Comparison of ENCODE assay signal across 11 cellular contexts in genomic region chr12:52147983-52148540, GRCh38. TPM values are rescaled to one million over a fixed set of nuclear protein-coding genes. Genes with fewer than 3 reads are reported as not detected.
DNase-seq lines count a peak whose midpoint lies in the region; ATAC-seq and TF ChIP-seq lines count a peak whose summit lies in the region.
"Had no signal": no experiment of that assay in that cellular context is flagged by ENCODE, and none has a peak within 500 bp of the region (broad histone marks: within the 10 kb centered on the region; RNA-seq: fewer than 3 reads in every experiment).

No MANE protein-coding gene starts in this region.

- H3K4me2 ChIP-seq in GM23248 (ENCODE audit: unreplicated experiment), result peak overlapping the region; percentile 44

- peaks cover 47% of the 10 kb centered on the region for H3K4me1 ChIP-seq in GM23248 (ENCODE audit: insufficient read depth)
- H3K4me1 ChIP-seq in adipocyte (ENCODE audit: control insufficient read depth, insufficient read depth, low read length), result peaks cover 57% of the 10 kb centered on the region
- peaks cover 29% of the 10 kb centered on the region for H3K4me1 ChIP-seq in stomach smooth muscle (ENCODE audit: control insufficient read depth, insufficient read depth, low read length)

- H2AFZ ChIP-seq in GM23248, result no peak overlapping the region

- in situ Hi-C loops in GM23248 (cut with MboI), result no loop called here

- H3K36me3 Mint-ChIP-seq in CD4-positive, alpha-beta T cell (ENCODE audit: low read depth), result no peaks in the 10 kb centered on the region
- H3K36me3 Mint-ChIP-seq in natural killer cell treated with Interleukin-12 subunit alpha and Interleukin-12 subunit beta and Interleukin-15 and Interleukin-18, amount 100 ng/mL, for 72 hours, result no peaks in the 10 kb centered on the region
- H3K36me3 Mint-ChIP-seq: IgD-negative memory B cell had no signal

- no peak overlapping the region for H3K27ac Mint-ChIP-seq in CD4-positive, alpha-beta T cell
- no peak overlapping the region for H3K27ac Mint-ChIP-seq in natural killer cell treated with Interleukin-12 subunit alpha and Interleukin-12 subunit beta and Interleukin-15 and Interleukin-18, amount 100 ng/mL, for 72 hours
- H3K27ac Mint-ChIP-seq: effector memory CD8-positive, alpha-beta T cell; IgD-negative memory B cell had no signal

- H4K20me1 ChIP-seq in GM23248 (ENCODE audit: insufficient read depth), result no peaks in the 10 kb centered on the region

- no peaks in the 10 kb centered on the region for H3K27me3 ChIP-seq in GM23248 (replicated peaks; ENCODE audit: insufficient read depth)
- H3K27me3 ChIP-seq in adipocyte (replicated peaks; ENCODE audit: control insufficient read depth, insufficient read depth, low read length), result no peaks in the 10 kb centered on the region
- peaks cover 0 to 11% of the 10 kb centered on the region in 2 donors for H3K27me3 ChIP-seq in stomach smooth muscle (ENCODE audit: control insufficient read depth in 1 of 2, insufficient read depth in 2 of 2, low read length in 2 of 2)
- H3K27me3 ChIP-seq in CD4-positive, alpha-beta T cell (ENCODE audit: control insufficient read depth, insufficient read depth, low read length), result no peaks in the 10 kb centered on the region

- POLR2A ChIA-PET in CD4-positive, alpha-beta T cell (lab: Charles Lee), result no interaction called here

- DNase-seq in GM23248, result no peak
- no peak for DNase-seq in adipocyte (ENCODE audit: low read depth)
- peak; percentile 61 for DNase-seq in islet precursor cell
- DNase-seq in CD4-positive, alpha-beta T cell, result no peak
- DNase-seq in natural killer cell treated with Interleukin-12 subunit alpha and Interleukin-12 subunit beta and Interleukin-15 and Interleukin-18, amount 100 ng/mL, for 72 hours (ENCODE audit: low spot score), result no peak
- no peak for DNase-seq in stimulated activated CD8-positive, alpha-beta memory T cell treated with anti-CD3 and anti-CD28 coated beads, Interleukin-4, amount 100 ng/mL, for 48 hours
- DNase-seq: effector memory CD8-positive, alpha-beta T cell had no signal

- H3K4me3 ChIP-seq in GM23248 (no peak overlapping the region), adipocyte (ENCODE audit: low read length) (no peak overlapping the region), stomach smooth muscle (ENCODE audit: low read length in 2 of 2) (no peak overlapping the region)

- peaks cover 19% of the 10 kb centered on the region for H3F3A ChIP-seq in GM23248 (ENCODE audit: insufficient read depth)

- intact Hi-C loops in CD4-positive, alpha-beta T cell (cut with DNase I, micrococcal nuclease), result no loop called here

- no peaks in the 10 kb centered on the region for H3K9me3 Mint-ChIP-seq in CD4-positive, alpha-beta T cell
- H3K9me3 Mint-ChIP-seq in natural killer cell treated with Interleukin-12 subunit alpha and Interleukin-12 subunit beta and Interleukin-15 and Interleukin-18, amount 100 ng/mL, for 72 hours, result no peaks in the 10 kb centered on the region
- H3K9me3 Mint-ChIP-seq: effector memory CD8-positive, alpha-beta T cell; IgD-negative memory B cell; neural crest cell had no signal

- no peaks in the 10 kb centered on the region for H3K9me3 ChIP-seq in GM23248 (ENCODE audit: low read depth)
- H3K9me3 ChIP-seq in adipocyte (ENCODE audit: control insufficient read depth, low read length), result no peaks in the 10 kb centered on the region
- no peaks in the 10 kb centered on the region for H3K9me3 ChIP-seq in stomach smooth muscle (ENCODE audit: control insufficient read depth in 2 of 2, low read length in 2 of 2)
- no peaks in the 10 kb centered on the region for H3K9me3 ChIP-seq in CD4-positive, alpha-beta T cell (ENCODE audit: control insufficient read depth, low read length)

- H3K9me2 ChIP-seq in GM23248 (ENCODE audit: insufficient read depth), result no peaks in the 10 kb centered on the region

- peaks cover 6% of the 10 kb centered on the region for H3K27me3 Mint-ChIP-seq in CD4-positive, alpha-beta T cell
- no peaks in the 10 kb centered on the region for H3K27me3 Mint-ChIP-seq in natural killer cell treated with Interleukin-12 subunit alpha and Interleukin-12 subunit beta and Interleukin-15 and Interleukin-18, amount 100 ng/mL, for 72 hours

- H3K4me3 Mint-ChIP-seq in CD4-positive, alpha-beta T cell, result no peak overlapping the region
- H3K4me3 Mint-ChIP-seq in natural killer cell treated with Interleukin-12 subunit alpha and Interleukin-12 subunit beta and Interleukin-15 and Interleukin-18, amount 100 ng/mL, for 72 hours, result no peak overlapping the region
- H3K4me3 Mint-ChIP-seq: effector memory CD8-positive, alpha-beta T cell; IgD-negative memory B cell; neural crest cell had no signal

- H3K36me3 ChIP-seq in GM23248 (ENCODE audit: low read depth), result no peaks in the 10 kb centered on the region
- H3K36me3 ChIP-seq in adipocyte (ENCODE audit: control insufficient read depth, insufficient read depth, low read length, severe bottlenecking), result no peaks in the 10 kb centered on the region
- no peaks in the 10 kb centered on the region for H3K36me3 ChIP-seq in stomach smooth muscle (ENCODE audit: control insufficient read depth in 2 of 2, insufficient read depth in 2 of 2, low read length in 2 of 2)

- WGBS in GM23248 (ENCODE audit: low coverage in 1 of 2, low lambda C conversion rate in 2 of 2, missing lambda C conversion rate in 2 of 2), 2 experiments, result 81 to 82% methylated on average over 9 to 10 of the region's 10 CpGs

- peaks cover 8% of the 10 kb centered on the region for H3K4me1 Mint-ChIP-seq in CD4-positive, alpha-beta T cell (ENCODE audit: low read depth)
- H3K4me1 Mint-ChIP-seq in natural killer cell treated with Interleukin-12 subunit alpha and Interleukin-12 subunit beta and Interleukin-15 and Interleukin-18, amount 100 ng/mL, for 72 hours (ENCODE audit: low read depth in 2 of 2), result peaks cover 5 to 7% of the 10 kb centered on the region in 2 donors
- H3K4me1 Mint-ChIP-seq: IgD-negative memory B cell had no signal

- ATAC-seq in GM19324 (IDR thresholded peaks at IDR 0.05; ENCODE audit: low FRiP score, unreplicated experiment), result no peak
- ATAC-seq in CD4-positive, alpha-beta T cell (ENCODE audit: poor library complexity), result no peak
- ATAC-seq in natural killer cell treated with Interleukin-12 subunit alpha and Interleukin-12 subunit beta and Interleukin-15 and Interleukin-18, amount 100 ng/mL, for 72 hours, result no peak
- ATAC-seq: effector memory CD8-positive, alpha-beta T cell had no signal

- no peak for TF ChIP-seq CTCF in CD4-positive, alpha-beta T cell (IDR thresholded peaks at IDR 0.05)

- peak overlapping the region; percentile 83 for H3K9ac ChIP-seq in GM23248
- H3K9ac ChIP-seq in adipocyte (ENCODE audit: low read length), result peak overlapping the region; percentile 77
- H3K9ac ChIP-seq in stomach smooth muscle (ENCODE audit: low read length in 2 of 2), result peak overlapping the region in 1 of 2 donors; percentile 42

- no peaks in the 10 kb centered on the region for H3K79me2 ChIP-seq in GM23248 (ENCODE audit: insufficient read depth)

- CTCF ChIA-PET in CD4-positive, alpha-beta T cell (lab: Charles Lee), result interaction anchor here (1.4 kb wide), 1 partner anchor 179 kb away, joined by 3 read pairs; no protein-coding TSS in a partner anchor

- peak overlapping the region; percentile 98 for H3K27ac ChIP-seq in GM23248
- H3K27ac ChIP-seq in stomach smooth muscle (ENCODE audit: low read length), result peak overlapping the region; percentile 18
- H3K27ac ChIP-seq in CD4-positive, alpha-beta T cell (ENCODE audit: low read depth, low read length), result no peak overlapping the region

RNA-seq across cellular contexts. Expression of gene KRT80, which starts 43.8 kb away (rescaled TPM):
- 0.38 and 0.65 TPM in 2 replicates for total RNA-seq in GM23248 (2014; rRNA removed; shearing (Covaris generic))
- 1.3 TPM in 2 replicates for polyA plus RNA-seq in GM23248 (2016; fragmentation: Nextera tagmentation; extraction: Ambion mirVana)
- not detected for total RNA-seq in CD4-positive, alpha-beta T cell
- total RNA-seq in natural killer cell treated with Interleukin-12 subunit alpha and Interleukin-12 subunit beta and Interleukin-15 and Interleukin-18, amount 100 ng/mL, for 72 hours, result not detected
- total RNA-seq: neural crest cell had no signal
- polyA plus RNA-seq: IgD-negative memory B cell had no signal
